13 cellular contexts compared by ENCODE assay signal in the genomic region with DNA sequence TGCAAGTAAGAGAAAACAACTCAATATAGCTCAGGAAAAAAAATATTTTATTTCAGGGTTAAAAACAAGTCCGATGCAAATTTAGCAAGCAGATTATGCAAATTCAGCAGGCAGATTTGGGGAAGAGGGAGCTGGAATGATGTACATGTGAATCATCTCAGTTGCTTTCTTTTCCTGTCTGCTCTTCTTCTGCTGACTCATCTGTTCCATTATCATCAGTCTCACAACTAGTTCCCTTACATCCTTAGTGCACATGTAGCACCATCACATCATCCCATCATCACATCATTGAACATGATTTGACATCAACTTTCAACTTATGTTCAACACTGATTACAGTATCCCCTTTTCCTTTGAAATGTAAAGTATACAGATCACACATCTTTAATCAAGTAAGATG. TPM values are rescaled to one million over a fixed set of nuclear protein-coding genes. Genes with fewer than 3 reads are reported as not detected.
DNase-seq lines count a peak whose midpoint lies in the region; ATAC-seq, FAIRE-seq and TF ChIP-seq lines count a peak whose summit lies in the region.
"Had no signal": no experiment of that assay in that cellular context is flagged by ENCODE, and none has a peak within 500 bp of the region (broad histone marks: within the 10 kb centered on the region; RNA-seq: fewer than 3 reads in every experiment).

No MANE protein-coding gene starts in this region.

- TF ChIP-seq POLR2A in GM12892 (IDR thresholded peaks at IDR 0.05; ENCODE audit: low read depth, low read length): no peak

- no peaks in the 10 kb centered on the region for H3K27me3 ChIP-seq in bronchial epithelial cell (ENCODE audit: control insufficient read depth, insufficient read depth, low read length)

- FAIRE-seq in GM12892 (lab: Jason Lieb, UNC) (peak; percentile 79), bronchial epithelial cell (lab: Jason Lieb, UNC) (no peak)

- no peak overlapping the region for H3K4me3 ChIP-seq in bronchial epithelial cell (ENCODE audit: low read depth, low read length)
- H3K4me3 ChIP-seq: lung had no signal

- ATAC-seq in GM21447 (IDR thresholded peaks at IDR 0.05; ENCODE audit: unreplicated experiment): peak; percentile 48
- peak; percentile 70 for ATAC-seq in HG03432 (IDR thresholded peaks at IDR 0.05; ENCODE audit: unreplicated experiment)

- no peaks in the 10 kb centered on the region for H3K36me3 ChIP-seq in bronchial epithelial cell (ENCODE audit: control insufficient read depth, insufficient read depth, low read length)

- DNase-seq in GM12892 (ENCODE audit: insufficient read length) (no peak), bronchial epithelial cell (ENCODE audit: low read depth) (peak; percentile 38), GM19240 (ENCODE audit: insufficient read length, low spot score) (no peak), NCI-H345 (lab: John Stamatoyannopoulos, UW) (no peak), NCI-H2196 treated with DMSO at 0.1 percent for 48 hours (lab: John Stamatoyannopoulos, UW; ENCODE audit: unreplicated experiment) (no peak), DMS153 (lab: John Stamatoyannopoulos, UW) (no peak)
- DNase-seq: foreskin melanocyte, NCI-H446 had no signal

- no peak for TF ChIP-seq CTCF in bronchial epithelial cell (IDR thresholded peaks at IDR 0.05; ENCODE audit: insufficient read depth, low read length, severe bottlenecking)

RNA-seq across cellular contexts. Expression of a gene that starts 11.5 kb away (rescaled TPM):
- polyA plus RNA-seq in GM12892 (2012; ENCODE audit: missing spikeins): not detected
- not detected in 2 replicates for total RNA-seq in bronchial epithelial cell
- total RNA-seq: lung, pulmonary artery endothelial cell, urinary bladder had no signal
- polyA plus RNA-seq: lung, urinary bladder had no signal

RNA-seq across cellular contexts. Expression of a gene that starts 16.9 kb away (rescaled TPM):
- polyA plus RNA-seq in GM12892 (2012; ENCODE audit: missing spikeins): not detected
- not detected in 2 replicates for total RNA-seq in bronchial epithelial cell
- total RNA-seq: lung, pulmonary artery endothelial cell, urinary bladder had no signal
- polyA plus RNA-seq: lung, urinary bladder had no signal

RNA-seq across cellular contexts. Expression of a gene that starts 40.9 kb away (rescaled TPM):
- polyA plus RNA-seq in GM12892 (2012; ENCODE audit: missing spikeins): not detected
- not detected in 2 replicates for total RNA-seq in bronchial epithelial cell
- total RNA-seq: lung, pulmonary artery endothelial cell, urinary bladder had no signal
- polyA plus RNA-seq: lung, urinary bladder had no signal
